11 cellular contexts compared by ENCODE assay signal in the genomic region with DNA sequence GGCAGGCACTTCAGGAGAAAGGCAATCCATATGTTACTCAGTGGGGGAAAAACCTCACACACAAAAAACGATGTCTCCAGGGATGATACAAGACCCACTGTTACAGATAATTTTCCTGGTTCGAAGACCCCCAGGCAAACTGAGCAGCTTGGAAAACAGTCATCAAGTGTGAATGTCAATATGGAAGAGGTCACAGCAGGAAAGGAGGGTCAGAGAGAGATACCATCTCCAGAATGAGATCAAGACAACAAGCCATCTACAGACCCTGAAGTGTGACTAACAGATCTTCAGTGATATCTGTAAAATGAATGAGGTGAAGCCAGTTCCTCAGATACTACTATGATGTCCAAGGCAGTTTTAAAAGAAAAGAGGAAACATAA. TPM values are rescaled to one million over a fixed set of nuclear protein-coding genes. Genes with fewer than 3 reads are reported as not detected.
A peak's percentile ranks its signal among the peaks of the same experiment; 100 is the strongest.
DNase-seq lines count a peak whose midpoint lies in the region; ATAC-seq and TF ChIP-seq lines count a peak whose summit lies in the region.
"Had no signal": no experiment of that assay in that cellular context is flagged by ENCODE, and none has a peak within 500 bp of the region (broad histone marks: within the 10 kb centered on the region; RNA-seq: fewer than 3 reads in every experiment).

No MANE protein-coding gene starts in this region.

- CTCF ChIA-PET in activated CD4-positive, alpha-beta T cell treated with anti-CD3 and anti-CD28 coated beads for 36 hours (lab: Charles Lee) = interaction anchor here (0.6 to 1.5 kb wide), 3 partner anchors 123 to 1579 kb away, joined by 3 to 5 read pairs (median 3); no protein-coding TSS in a partner anchor

- H3K9me3 Mint-ChIP-seq in activated CD4-positive, alpha-beta T cell treated with anti-CD3 and anti-CD28 coated beads for 36 hours (ENCODE audit: low read depth) = no peaks in the 10 kb centered on the region
- no peaks in the 10 kb centered on the region for H3K9me3 Mint-ChIP-seq in activated naive CD4-positive, alpha-beta T cell treated with anti-CD3 and anti-CD28 coated beads, Interleukin-2, amount 50 U/mL, for 72 hours

- peaks cover 0 to 11% of the 10 kb centered on the region in 2 donors for H3K4me1 ChIP-seq in gastrocnemius medialis

- no peak for DNase-seq in activated CD4-positive, alpha-beta T cell treated with anti-CD3 and anti-CD28 coated beads for 36 hours
- DNase-seq in activated CD4-positive, alpha-beta T cell treated with anti-CD3 and anti-CD28 coated beads for 1 hour = no peak
- no peak for DNase-seq in activated naive CD4-positive, alpha-beta T cell treated with anti-CD3 and anti-CD28 coated beads, Interleukin-2, amount 50 U/mL, for 72 hours (ENCODE audit: low spot score in 2 of 2)
- DNase-seq in gastrocnemius medialis = no peak
- DNase-seq in GM10266 (ENCODE audit: extremely low spot score) = no peak
- DNase-seq in sciatic nerve (ENCODE audit: low spot score) = no peak
- DNase-seq: head of caudate nucleus, NCI-H345, nucleus accumbens had no signal

- in situ Hi-C loops in gastrocnemius medialis (cut with MboI; ENCODE audit: low sequenced_read_pairs in 4 of 4) = no loop called here

- POLR2A ChIA-PET in activated CD4-positive, alpha-beta T cell treated with anti-CD3 and anti-CD28 coated beads for 36 hours (lab: Charles Lee) = no interaction called here

- no peaks in the 10 kb centered on the region for H3K27me3 Mint-ChIP-seq in activated CD4-positive, alpha-beta T cell treated with anti-CD3 and anti-CD28 coated beads for 36 hours

- peaks cover 61% of the 10 kb centered on the region for H3K36me3 ChIP-seq in KOPT-K1 (ENCODE audit: insufficient read depth, low read length)
- H3K36me3 ChIP-seq in gastrocnemius medialis = peaks cover 0 to 23% of the 10 kb centered on the region in 2 donors

- peaks cover 18% of the 10 kb centered on the region for H3K36me3 Mint-ChIP-seq in activated CD4-positive, alpha-beta T cell treated with anti-CD3 and anti-CD28 coated beads for 36 hours (ENCODE audit: low read depth)
- H3K36me3 Mint-ChIP-seq in activated naive CD4-positive, alpha-beta T cell treated with anti-CD3 and anti-CD28 coated beads, Interleukin-2, amount 50 U/mL, for 72 hours = no peaks in the 10 kb centered on the region

- H3K27ac ChIP-seq in KOPT-K1 (ENCODE audit: low read depth, low read length, poor library complexity, severe bottlenecking) = peak overlapping the region; percentile 51
- peak overlapping the region in 3 of 4 donors; percentile 7 to 30 (median 23) for H3K27ac ChIP-seq in gastrocnemius medialis

- no peaks in the 10 kb centered on the region for H3K27me3 ChIP-seq in gastrocnemius medialis

- H3K27ac Mint-ChIP-seq in activated CD4-positive, alpha-beta T cell treated with anti-CD3 and anti-CD28 coated beads for 36 hours = peak overlapping the region; percentile 74
- peak overlapping the region; percentile 9 to 60 for H3K27ac Mint-ChIP-seq in activated naive CD4-positive, alpha-beta T cell treated with anti-CD3 and anti-CD28 coated beads, Interleukin-2, amount 50 U/mL, for 72 hours

- TF ChIP-seq POLR2A in gastrocnemius medialis (IDR thresholded peaks at IDR 0.05) = no peak

- H3K9me3 ChIP-seq in KOPT-K1 (ENCODE audit: insufficient read depth, low read length, poor library complexity, severe bottlenecking) = no peaks in the 10 kb centered on the region
- no peaks in the 10 kb centered on the region for H3K9me3 ChIP-seq in gastrocnemius medialis

- TF ChIP-seq CTCF in gastrocnemius medialis (IDR thresholded peaks at IDR 0.05 in 4 of 5, conservative IDR thresholded peaks at IDR 0.05 in 1 of 5) = no peak
- no peak for TF ChIP-seq CTCF in GM10266 (IDR thresholded peaks at IDR 0.05; ENCODE audit: control insufficient read depth, insufficient read depth, low read depth, missing control alignments)

- intact Hi-C loops in activated CD4-positive, alpha-beta T cell treated with anti-CD3 and anti-CD28 coated beads for 36 hours (cut with DNase I, micrococcal nuclease) = no loop called here
- intact Hi-C loops in gastrocnemius medialis (cut with DNase I; ENCODE audit: low total_unique reads) (no loop called here), sciatic nerve (cut with DNase I) (no loop called here)

- H3K4me1 Mint-ChIP-seq in activated CD4-positive, alpha-beta T cell treated with anti-CD3 and anti-CD28 coated beads for 36 hours = peaks cover 10% of the 10 kb centered on the region

- H3K4me3 ChIP-seq in gastrocnemius medialis = no peak overlapping the region

- H3K4me3 Mint-ChIP-seq in activated CD4-positive, alpha-beta T cell treated with anti-CD3 and anti-CD28 coated beads for 36 hours = no peak overlapping the region

- ATAC-seq in activated CD4-positive, alpha-beta T cell treated with anti-CD3 and anti-CD28 coated beads for 36 hours = peak; percentile 53
- ATAC-seq in activated naive CD4-positive, alpha-beta T cell treated with anti-CD3 and anti-CD28 coated beads, Interleukin-2, amount 50 U/mL, for 72 hours = peak in 1 of 2 donors; percentile 45
- ATAC-seq in gastrocnemius medialis (no peak), sciatic nerve (no peak), HG02642 (IDR thresholded peaks at IDR 0.05; ENCODE audit: poor library complexity, unreplicated experiment) (no peak)

RNA-seq across cellular contexts. Expression of gene GNS, which starts 28.6 kb away (rescaled TPM):
- total RNA-seq in activated CD4-positive, alpha-beta T cell treated with anti-CD3 and anti-CD28 coated beads for 36 hours = 10 to 100 TPM; 19.9 to 21.9 TPM
- 10 to 100 TPM; 21.5 to 26.8 TPM for total RNA-seq in activated naive CD4-positive, alpha-beta T cell treated with anti-CD3 and anti-CD28 coated beads, Interleukin-2, amount 50 U/mL, for 72 hours
- total RNA-seq in gastrocnemius medialis = 10 to 100 TPM; 41.9 to 56.5 (median 53.9) TPM
- 82.8 TPM for total RNA-seq in sciatic nerve
